1 cellular context compared by ENCODE assay signal in the genomic region with DNA sequence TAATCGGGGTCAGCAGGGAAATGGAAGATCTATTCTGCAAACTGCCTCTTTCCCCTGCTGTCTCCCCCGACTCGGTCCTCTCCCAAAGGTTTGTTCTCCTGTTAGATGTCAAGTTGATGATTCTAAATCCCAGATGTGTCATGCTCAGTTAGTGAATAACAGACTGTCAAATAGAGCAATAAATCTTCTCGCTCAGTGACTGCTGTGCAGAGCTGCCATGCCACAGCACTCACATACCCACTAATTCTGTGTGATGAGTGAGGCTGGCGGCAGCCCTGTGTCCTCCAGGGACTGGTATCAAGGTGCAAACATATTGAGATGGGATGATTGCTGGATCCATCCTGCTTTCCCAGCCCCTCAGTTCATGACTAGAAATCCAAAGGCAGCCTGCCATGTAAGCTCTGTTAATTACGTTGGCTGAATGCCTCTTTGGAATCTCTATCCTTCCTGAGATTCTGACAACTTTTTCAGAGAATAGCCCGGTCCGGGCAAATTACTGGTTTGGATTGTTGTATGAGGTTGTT.
A peak's percentile ranks its signal among the peaks of the same experiment; 100 is the strongest.
TF ChIP-seq lines count a peak whose summit lies in the region.

No MANE protein-coding gene starts in this region.

TF ChIP-seq in neural cell, 6 proteins besides CTCF, POLR2A, EP300 and RAD21:
- TF ChIP-seq POLR2AphosphoS5 (IDR thresholded peaks at IDR 0.05) (peak; percentile 98), SMC3 (conservative IDR thresholded peaks at IDR 0.05; ENCODE audit: poor library complexity) (no peak), EZH2 (IDR thresholded peaks at IDR 0.05; ENCODE audit: borderline replicate concordance, insufficient read depth, low read length, poor library complexity, severe bottlenecking) (no peak)
- TF ChIP-seq, protein P1, sequence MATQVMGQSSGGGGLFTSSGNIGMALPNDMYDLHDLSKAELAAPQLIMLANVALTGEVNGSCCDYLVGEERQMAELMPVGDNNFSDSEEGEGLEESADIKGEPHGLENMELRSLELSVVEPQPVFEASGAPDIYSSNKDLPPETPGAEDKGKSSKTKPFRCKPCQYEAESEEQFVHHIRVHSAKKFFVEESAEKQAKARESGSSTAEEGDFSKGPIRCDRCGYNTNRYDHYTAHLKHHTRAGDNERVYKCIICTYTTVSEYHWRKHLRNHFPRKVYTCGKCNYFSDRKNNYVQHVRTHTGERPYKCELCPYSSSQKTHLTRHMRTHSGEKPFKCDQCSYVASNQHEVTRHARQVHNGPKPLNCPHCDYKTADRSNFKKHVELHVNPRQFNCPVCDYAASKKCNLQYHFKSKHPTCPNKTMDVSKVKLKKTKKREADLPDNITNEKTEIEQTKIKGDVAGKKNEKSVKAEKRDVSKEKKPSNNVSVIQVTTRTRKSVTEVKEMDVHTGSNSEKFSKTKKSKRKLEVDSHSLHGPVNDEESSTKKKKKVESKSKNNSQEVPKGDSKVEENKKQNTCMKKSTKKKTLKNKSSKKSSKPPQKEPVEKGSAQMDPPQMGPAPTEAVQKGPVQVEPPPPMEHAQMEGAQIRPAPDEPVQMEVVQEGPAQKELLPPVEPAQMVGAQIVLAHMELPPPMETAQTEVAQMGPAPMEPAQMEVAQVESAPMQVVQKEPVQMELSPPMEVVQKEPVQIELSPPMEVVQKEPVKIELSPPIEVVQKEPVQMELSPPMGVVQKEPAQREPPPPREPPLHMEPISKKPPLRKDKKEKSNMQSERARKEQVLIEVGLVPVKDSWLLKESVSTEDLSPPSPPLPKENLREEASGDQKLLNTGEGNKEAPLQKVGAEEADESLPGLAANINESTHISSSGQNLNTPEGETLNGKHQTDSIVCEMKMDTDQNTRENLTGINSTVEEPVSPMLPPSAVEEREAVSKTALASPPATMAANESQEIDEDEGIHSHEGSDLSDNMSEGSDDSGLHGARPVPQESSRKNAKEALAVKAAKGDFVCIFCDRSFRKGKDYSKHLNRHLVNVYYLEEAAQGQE (IDR thresholded peaks at IDR 0.05; ENCODE audit: borderline replicate concordance) = peak; percentile 94
